In genomic region chr7:64581929-64582894, GRCh38 we compare ENCODE assay signal across 1 cellular context.
TF ChIP-seq lines count a peak whose summit lies in the region.

No MANE protein-coding gene starts in this region.

TF ChIP-seq in WTC11, 78 proteins besides CTCF, POLR2A, EP300 and RAD21 (continued from another document):
- no peak for TF ChIP-seq TCF7 (CRISPR knock-in tag; IDR thresholded peaks at IDR 0.05; ENCODE audit: low read depth)
- no peak for TF ChIP-seq CDX4 (CRISPR knock-in tag; IDR thresholded peaks at IDR 0.05; ENCODE audit: borderline replicate concordance)
- no peak for TF ChIP-seq TP53 (CRISPR knock-in tag; IDR thresholded peaks at IDR 0.05)
- no peak for TF ChIP-seq SMAD4 (CRISPR knock-in tag; IDR thresholded peaks at IDR 0.05)
- TF ChIP-seq GRHL2 (CRISPR knock-in tag; IDR thresholded peaks at IDR 0.05; ENCODE audit: insufficient replicate concordance, severe bottlenecking): no peak
- TF ChIP-seq, protein P1, sequence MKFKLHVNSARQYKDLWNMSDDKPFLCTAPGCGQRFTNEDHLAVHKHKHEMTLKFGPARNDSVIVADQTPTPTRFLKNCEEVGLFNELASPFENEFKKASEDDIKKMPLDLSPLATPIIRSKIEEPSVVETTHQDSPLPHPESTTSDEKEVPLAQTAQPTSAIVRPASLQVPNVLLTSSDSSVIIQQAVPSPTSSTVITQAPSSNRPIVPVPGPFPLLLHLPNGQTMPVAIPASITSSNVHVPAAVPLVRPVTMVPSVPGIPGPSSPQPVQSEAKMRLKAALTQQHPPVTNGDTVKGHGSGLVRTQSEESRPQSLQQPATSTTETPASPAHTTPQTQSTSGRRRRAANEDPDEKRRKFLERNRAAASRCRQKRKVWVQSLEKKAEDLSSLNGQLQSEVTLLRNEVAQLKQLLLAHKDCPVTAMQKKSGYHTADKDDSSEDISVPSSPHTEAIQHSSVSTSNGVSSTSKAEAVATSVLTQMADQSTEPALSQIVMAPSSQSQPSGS (CRISPR knock-in tag; IDR thresholded peaks at IDR 0.05; ENCODE audit: borderline replicate concordance, low read depth): no peak
- TF ChIP-seq, protein P2, sequence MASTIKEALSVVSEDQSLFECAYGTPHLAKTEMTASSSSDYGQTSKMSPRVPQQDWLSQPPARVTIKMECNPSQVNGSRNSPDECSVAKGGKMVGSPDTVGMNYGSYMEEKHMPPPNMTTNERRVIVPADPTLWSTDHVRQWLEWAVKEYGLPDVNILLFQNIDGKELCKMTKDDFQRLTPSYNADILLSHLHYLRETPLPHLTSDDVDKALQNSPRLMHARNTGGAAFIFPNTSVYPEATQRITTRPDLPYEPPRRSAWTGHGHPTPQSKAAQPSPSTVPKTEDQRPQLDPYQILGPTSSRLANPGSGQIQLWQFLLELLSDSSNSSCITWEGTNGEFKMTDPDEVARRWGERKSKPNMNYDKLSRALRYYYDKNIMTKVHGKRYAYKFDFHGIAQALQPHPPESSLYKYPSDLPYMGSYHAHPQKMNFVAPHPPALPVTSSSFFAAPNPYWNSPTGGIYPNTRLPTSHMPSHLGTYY (CRISPR knock-in tag; IDR thresholded peaks at IDR 0.05): no peak
- no peak for TF ChIP-seq FOXK1 (CRISPR knock-in tag; IDR thresholded peaks at IDR 0.05)
TF ChIP-seq in WTC11: peak in this region for 0.
